Comparison of ENCODE assay signal across 8 cellular contexts in the genomic region with DNA sequence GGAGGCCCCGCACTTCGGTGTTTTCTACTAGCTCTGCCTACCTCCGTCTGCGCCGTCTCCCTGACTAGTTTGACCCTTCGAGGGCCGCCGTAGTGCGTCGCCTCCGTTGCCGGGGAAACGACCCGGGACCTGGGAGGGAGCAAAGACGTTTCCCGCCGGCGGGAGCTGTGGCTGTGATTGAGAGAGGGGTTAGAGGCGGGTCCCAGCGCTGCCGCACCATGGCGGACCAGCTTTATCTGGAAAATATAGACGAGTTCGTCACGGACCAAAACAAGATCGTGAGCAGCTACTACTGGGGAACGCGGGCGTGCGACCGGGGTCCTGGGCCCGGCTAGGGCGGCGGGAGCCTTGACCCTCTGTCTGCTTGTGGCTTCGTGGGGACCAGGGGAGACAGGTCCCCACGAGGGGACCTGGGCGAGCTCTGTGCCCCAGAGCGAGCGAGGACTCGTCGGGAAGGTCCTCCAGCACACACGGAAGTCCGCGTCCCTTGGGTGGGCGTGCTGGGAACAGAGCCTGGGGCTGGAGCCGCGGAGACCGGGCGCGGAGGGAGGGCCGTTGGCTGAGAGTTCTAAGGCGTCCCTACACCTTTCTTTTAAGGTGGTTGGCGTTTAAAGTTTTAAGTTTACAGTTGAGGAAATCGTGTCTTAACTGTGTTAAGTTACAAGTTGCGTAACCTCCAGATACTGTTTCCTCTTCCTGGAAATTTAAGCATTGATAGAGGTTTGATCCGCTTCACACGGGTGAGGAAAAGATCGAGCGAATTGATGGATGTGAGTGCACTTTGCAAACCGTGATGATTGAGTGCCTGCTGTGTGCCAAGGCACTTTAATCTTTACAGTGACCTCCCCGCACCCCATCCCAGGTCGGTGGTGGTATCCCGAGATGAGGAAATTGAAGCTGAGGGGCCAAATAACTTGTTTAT.
A peak's percentile ranks its signal among the peaks of the same experiment; 100 is the strongest.
DNase-seq lines count a peak whose midpoint lies in the region; ATAC-seq and TF ChIP-seq lines count a peak whose summit lies in the region.

A gene with protein sequence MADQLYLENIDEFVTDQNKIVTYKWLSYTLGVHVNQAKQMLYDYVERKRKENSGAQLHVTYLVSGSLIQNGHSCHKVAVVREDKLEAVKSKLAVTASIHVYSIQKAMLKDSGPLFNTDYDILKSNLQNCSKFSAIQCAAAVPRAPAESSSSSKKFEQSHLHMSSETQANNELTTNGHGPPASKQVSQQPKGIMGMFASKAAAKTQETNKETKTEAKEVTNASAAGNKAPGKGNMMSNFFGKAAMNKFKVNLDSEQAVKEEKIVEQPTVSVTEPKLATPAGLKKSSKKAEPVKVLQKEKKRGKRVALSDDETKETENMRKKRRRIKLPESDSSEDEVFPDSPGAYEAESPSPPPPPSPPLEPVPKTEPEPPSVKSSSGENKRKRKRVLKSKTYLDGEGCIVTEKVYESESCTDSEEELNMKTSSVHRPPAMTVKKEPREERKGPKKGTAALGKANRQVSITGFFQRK (plus strand): TSS at position 142 of the 922 bp plus-strand sequence. CDS start 77 bp downstream, at position 219.

- H3K4me3 ChIP-seq in AG09309 (ENCODE audit: control insufficient read depth, low read depth, low read length): peak within 1 kb of the TSS; percentile 75

- no peak for TF ChIP-seq CTCF in AG09309 (IDR thresholded peaks at IDR 0.05; ENCODE audit: control insufficient read depth, insufficient read depth, low read depth, low read length, missing control alignments)

- DNase-seq in AG09309 (ENCODE audit: low read depth) (peak; percentile 39), NCI-H446 (lab: John Stamatoyannopoulos, UW) (peak; percentile 92 to 94), inferior parietal cortex (ENCODE audit: extremely low spot score) (peak; percentile 96)
- peak; percentile 91 for DNase-seq in activated CD4-positive, CD25-positive, alpha-beta regulatory T cell treated with anti-CD3 and anti-CD28 coated beads, Interleukin-2, amount 50 U/mL, for 16 hours (ENCODE audit: low read depth, low spot score)
- peak; percentile 93 for DNase-seq in central memory CD4-positive, alpha-beta T cell
- DNase-seq in stimulated activated CD4-positive, alpha-beta T cell treated with anti-CD3 and anti-CD28 coated beads, Interleukin-12 subunit alpha, Interleukin-12 subunit beta, amount 100 ng/mL, for 24 hours (ENCODE audit: low read depth in 2 of 2): peak; percentile 87 to 94

- ATAC-seq in GM19043 (IDR thresholded peaks at IDR 0.05; ENCODE audit: low read depth, unreplicated experiment) (peak; percentile 90), HG03354 (IDR thresholded peaks at IDR 0.05; ENCODE audit: poor library complexity, severe bottlenecking, unreplicated experiment) (peak; percentile 95)

Comparison
In these comparisons a context has a peak if more than half of its experiments do, and no peak if none do; other contexts are left out.
1. Peak in every context shown above with its lines: DNase-seq, ATAC-seq and H3K4me3 ChIP-seq.
2. DNase-seq: peak in every context shown above with its lines; median percentile 96 in inferior parietal cortex; 93 in NCI-H446; 93 in central memory CD4-positive, alpha-beta T cell; 91 in activated CD4-positive, CD25-positive, alpha-beta regulatory T cell treated with anti-CD3 and anti-CD28 coated beads, Interleukin-2, amount 50 U/mL, for 16 hours; 90 in stimulated activated CD4-positive, alpha-beta T cell treated with anti-CD3 and anti-CD28 coated beads, Interleukin-12 subunit alpha, Interleukin-12 subunit beta, amount 100 ng/mL, for 24 hours; 39 in AG09309.